Comparison of ENCODE assay signal across 8 cellular contexts in genomic region chr7:4683043-4683883, GRCh38. TPM values are rescaled to one million over a fixed set of nuclear protein-coding genes. Genes with fewer than 3 reads are reported as not detected.
A peak's percentile ranks its signal among the peaks of the same experiment; 100 is the strongest.
DNase-seq lines count a peak whose midpoint lies in the region; TF ChIP-seq lines count a peak whose summit lies in the region.

No MANE protein-coding gene starts in this region.

- POLR2A ChIA-PET in Caco-2 (lab: Charles Lee) = interaction anchor here (0.6 to 2.1 kb wide), 2 partner anchors 42 to 93 kb away, joined by 7 to 8 read pairs; no protein-coding TSS in a partner anchor

- H3K79me2 ChIP-seq in OCI-LY1 (ENCODE audit: insufficient read depth, low read length) = peaks cover 51% of the 10 kb centered on the region

- H3K9me3 ChIP-seq in Caco-2 = no peaks in the 10 kb centered on the region
- no peaks in the 10 kb centered on the region for H3K9me3 ChIP-seq in OCI-LY1 (ENCODE audit: low read length)
- H3K9me3 ChIP-seq in iPS-18c (ENCODE audit: control insufficient read depth, insufficient read depth, low read length) = no peaks in the 10 kb centered on the region

- H3K36me3 Mint-ChIP-seq in Caco-2 (ENCODE audit: insufficient read depth, unreplicated experiment) = peaks cover 24% of the 10 kb centered on the region

- no peaks in the 10 kb centered on the region for H3K9me3 Mint-ChIP-seq in Caco-2 (ENCODE audit: unreplicated experiment)

- H3K27me3 Mint-ChIP-seq in Caco-2 (ENCODE audit: insufficient read depth, unreplicated experiment) = no peaks in the 10 kb centered on the region

- intact Hi-C loops in Caco-2 (cut with micrococcal nuclease; ENCODE audit: unreplicated experiment) = loop anchor here (5.0 kb wide), 1 partner anchor 69 kb away; no protein-coding TSS in a partner anchor

- no peaks in the 10 kb centered on the region for H3K27me3 ChIP-seq in Caco-2 (replicated peaks; ENCODE audit: control insufficient read depth, insufficient read depth, low read length)
- H3K27me3 ChIP-seq in OCI-LY1 (ENCODE audit: insufficient read depth, low read length) = no peaks in the 10 kb centered on the region

- peaks cover 6% of the 10 kb centered on the region; the same call in 1 of the 2 replicates for H3K4me1 ChIP-seq in Caco-2
- peaks cover 29% of the 10 kb centered on the region for H3K4me1 ChIP-seq in OCI-LY1 (ENCODE audit: insufficient read depth, low read length, severe bottlenecking)

- BruUV-seq in Caco-2 (replicated peaks; lab: Mats Ljungman, UMichigan) = no TSS peak

- H3K27ac Mint-ChIP-seq in Caco-2 (ENCODE audit: unreplicated experiment) = peak overlapping the region; percentile 96

- peak overlapping the region; percentile 83 for H3K4me2 ChIP-seq in OCI-LY1 (ENCODE audit: low read length)

- no peak for TF ChIP-seq CTCF in Caco-2 (IDR thresholded peaks at IDR 0.05; ENCODE audit: insufficient read depth in 1 of 2, low read depth in 1 of 2, low read length in 1 of 2, severe bottlenecking in 1 of 2, unreplicated experiment in 1 of 2)
- no peak for TF ChIP-seq CTCF in OCI-LY1 (IDR thresholded peaks at IDR 0.05; ENCODE audit: low read length)

- H3K36me3 ChIP-seq in Caco-2 (ENCODE audit: control insufficient read depth, insufficient read depth, low read length) (no peaks in the 10 kb centered on the region), OCI-LY1 (ENCODE audit: insufficient read depth, low read length) (peaks cover 9% of the 10 kb centered on the region; the same call in 1 of the 2 replicates)

- H3K27ac ChIP-seq in OCI-LY1 (ENCODE audit: low read depth, low read length, poor library complexity, severe bottlenecking) (peak overlapping the region; percentile 62), angular gyrus (ENCODE audit: low read depth, low read length) (peak overlapping the region; percentile 78)

- peak overlapping the region; percentile 94 for H3K4me3 Mint-ChIP-seq in Caco-2 (ENCODE audit: unreplicated experiment)

- CTCF ChIA-PET in Caco-2 (lab: Charles Lee) = interaction anchor here (0.5 to 1.1 kb wide), 3 partner anchors 17 to 234 kb away, joined by 4 to 7 read pairs (median 4); no protein-coding TSS in a partner anchor

- DNase-seq in Caco-2 = peak; percentile 21 to 45
- DNase-seq in stimulated activated CD4-positive, alpha-beta T cell treated with anti-CD3 and anti-CD28 coated beads, Interleukin-4, amount 100 ng/mL, for 24 hours = peak; percentile 13
- DNase-seq in EL = no peak
- DNase-seq in NCI-H524 treated with DMSO at 0.1 percent for 48 hours (lab: John Stamatoyannopoulos, UW) = no peak
- DNase-seq in NCI-H2081 treated with DMSO at 0.1 percent for 48 hours (lab: John Stamatoyannopoulos, UW) = no peak

- H2AFZ ChIP-seq in OCI-LY1 (ENCODE audit: low read length) = no peak overlapping the region

- H3F3A ChIP-seq in OCI-LY1 (ENCODE audit: insufficient read depth, low read length) = no peaks in the 10 kb centered on the region

- no peaks in the 10 kb centered on the region for H3K9me2 ChIP-seq in OCI-LY1 (ENCODE audit: low read depth, low read length)

- H3K4me1 Mint-ChIP-seq in Caco-2 (ENCODE audit: low read depth, unreplicated experiment) = peaks cover 18% of the 10 kb centered on the region

- peak overlapping the region; percentile 91 for H3K9ac ChIP-seq in OCI-LY1 (ENCODE audit: low read length)

- H3K4me3 ChIP-seq in Caco-2 (ENCODE audit: low read depth, low read length) (peak overlapping the region; percentile 100), OCI-LY1 (ENCODE audit: low read depth, low read length, poor library complexity, severe bottlenecking) (peak overlapping the region; percentile 90), iPS-18c (ENCODE audit: insufficient read depth, low read depth, low read length) (peak overlapping the region; percentile 56)

- no peaks in the 10 kb centered on the region for H4K20me1 ChIP-seq in OCI-LY1 (ENCODE audit: insufficient read depth, low read length)

RNA-seq across cellular contexts. Expression of gene FOXK1, which starts 1.2 kb away (rescaled TPM):
- 50.8 and 51.2 TPM in 2 replicates for total RNA-seq in Caco-2 (2022)

Comparison
In these comparisons a context has a peak if more than half of its experiments do, and no peak if none do; other contexts are left out.
1. DNase-seq: peak in Caco-2 (2 of 2) and stimulated activated CD4-positive, alpha-beta T cell treated with anti-CD3 and anti-CD28 coated beads, Interleukin-4, amount 100 ng/mL, for 24 hours (single experiment); none in EL (single experiment), NCI-H524 treated with DMSO at 0.1 percent for 48 hours (single experiment) and NCI-H2081 treated with DMSO at 0.1 percent for 48 hours (single experiment).
2. Peak in every context shown above with its lines, with median percentiles within 50 percentile points of each other: H3K4me3 ChIP-seq.